In the genomic region with DNA sequence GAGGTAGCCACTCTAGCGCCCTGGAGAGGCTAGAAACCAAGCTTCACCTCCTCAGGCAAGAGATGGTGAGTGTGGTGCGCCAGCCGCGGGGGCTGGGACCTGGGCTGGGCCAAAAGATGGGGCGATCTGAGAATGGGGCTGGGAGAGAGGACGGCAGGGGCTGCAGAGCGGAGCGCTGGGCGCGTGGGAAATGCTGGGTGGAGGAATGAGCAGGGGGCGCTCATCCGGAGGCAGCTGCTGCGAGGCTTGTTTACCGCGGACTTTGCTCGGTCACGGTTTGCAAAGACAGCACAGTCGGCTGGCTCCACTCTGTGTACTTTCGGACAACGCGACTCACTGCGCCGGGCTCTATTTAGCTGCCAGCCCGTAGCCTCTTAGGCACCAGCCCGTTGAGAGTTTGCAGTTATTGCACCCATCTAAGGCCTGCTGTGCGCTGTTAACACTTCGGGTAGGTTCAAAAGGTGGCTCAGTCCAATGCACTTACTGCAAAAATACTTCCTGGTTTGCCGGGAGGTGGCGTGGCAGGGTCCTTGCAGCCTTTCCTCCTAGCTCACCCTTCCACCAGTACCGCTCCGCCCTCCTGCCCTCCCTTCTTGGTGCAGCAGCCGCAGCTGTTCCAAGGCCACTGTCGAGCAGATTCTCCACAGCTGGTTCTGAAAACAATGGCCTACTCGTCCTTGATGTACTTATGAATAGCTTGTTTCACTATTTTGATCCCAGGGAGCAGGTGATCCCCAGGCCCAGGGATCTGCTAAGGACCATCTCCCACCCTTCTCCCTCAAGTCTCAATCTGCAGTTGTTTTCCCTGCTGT, we compare ENCODE assay signal across 8 cellular contexts. TPM values are rescaled to one million over a fixed set of nuclear protein-coding genes. Genes with fewer than 3 reads are reported as not detected.
DNase-seq lines count a peak whose midpoint lies in the region; ATAC-seq and TF ChIP-seq lines count a peak whose summit lies in the region.

No MANE protein-coding gene starts in this region.

- ATAC-seq in GM21447 (IDR thresholded peaks at IDR 0.05; ENCODE audit: unreplicated experiment) = peak; percentile 68
- no peak for ATAC-seq in stimulated activated naive CD8-positive, alpha-beta T cell treated with anti-CD3 and anti-CD28 coated beads, Interleukin-15, Interleukin-2, amounts not matched to agents 100 U/mL and 50 U/mL, for 24 hours
- no peak for ATAC-seq in activated T-helper 17 cell treated with anti-CD3 and anti-CD28 coated beads, Interleukin-2, amount 50 U/mL, for 72 hours (replicated peaks)

- peak overlapping the region; percentile 92 to 97 for H3K27ac ChIP-seq in coronary artery

- H3K27me3 Mint-ChIP-seq in activated T-helper 17 cell treated with anti-CD3 and anti-CD28 coated beads, Interleukin-2, amount 50 U/mL, for 72 hours = peaks cover 14% of the 10 kb centered on the region

- no peak for TF ChIP-seq CTCF in coronary artery (IDR thresholded peaks at IDR 0.05)

- no peaks in the 10 kb centered on the region for H3K4me1 Mint-ChIP-seq in activated T-helper 17 cell treated with anti-CD3 and anti-CD28 coated beads, Interleukin-2, amount 50 U/mL, for 72 hours

- H3K4me3 ChIP-seq in coronary artery = peak overlapping the region; percentile 86

- H3K27ac Mint-ChIP-seq in activated T-helper 17 cell treated with anti-CD3 and anti-CD28 coated beads, Interleukin-2, amount 50 U/mL, for 72 hours = no peak overlapping the region

- H3K4me3 Mint-ChIP-seq in activated T-helper 17 cell treated with anti-CD3 and anti-CD28 coated beads, Interleukin-2, amount 50 U/mL, for 72 hours = no peak overlapping the region

- DNase-seq in DMS153 treated with DMSO at 0.1 percent for 48 hours (lab: John Stamatoyannopoulos, UW; ENCODE audit: unreplicated experiment) = peak; percentile 94
- DNase-seq in HuH-7.5 (ENCODE audit: low spot score) = peak; percentile 41
- peak; percentile 92 for DNase-seq in OCI-M1 (lab: John Stamatoyannopoulos, UW)
- DNase-seq in coronary artery (ENCODE audit: low spot score) = peak; percentile 90
- DNase-seq in kidney tubule cell (ENCODE audit: low spot score) = peak; percentile 91
- DNase-seq in stimulated activated naive CD8-positive, alpha-beta T cell treated with anti-CD3 and anti-CD28 coated beads, Interleukin-15, Interleukin-2, amounts not matched to agents 100 U/mL and 50 U/mL, for 24 hours = peak; percentile 5

- H3K36me3 Mint-ChIP-seq in activated T-helper 17 cell treated with anti-CD3 and anti-CD28 coated beads, Interleukin-2, amount 50 U/mL, for 72 hours (ENCODE audit: low read depth) = no peaks in the 10 kb centered on the region

- H3K9me3 Mint-ChIP-seq in activated T-helper 17 cell treated with anti-CD3 and anti-CD28 coated beads, Interleukin-2, amount 50 U/mL, for 72 hours = peaks cover 5% of the 10 kb centered on the region

RNA-seq across cellular contexts. Expression of a gene that starts 1.3 kb away (rescaled TPM):
- not detected for total RNA-seq in activated T-helper 17 cell treated with anti-CD3 and anti-CD28 coated beads, Interleukin-2, amount 50 U/mL, for 72 hours

Comparison
In these comparisons a context has a peak if more than half of its experiments do, and no peak if none do; other contexts are left out.
1. DNase-seq: peak in every context shown above with its lines; median percentile 94 in DMS153 treated with DMSO at 0.1 percent for 48 hours; 92 in OCI-M1; 91 in kidney tubule cell; 90 in coronary artery; 41 in HuH-7.5; 5 in stimulated activated naive CD8-positive, alpha-beta T cell treated with anti-CD3 and anti-CD28 coated beads, Interleukin-15, Interleukin-2, amounts not matched to agents 100 U/mL and 50 U/mL, for 24 hours.